18 cellular contexts compared by ENCODE assay signal in genomic region chr17:39236383-39236927, GRCh38. TPM values are rescaled to one million over a fixed set of nuclear protein-coding genes. Genes with fewer than 3 reads are reported as not detected.
DNase-seq lines count a peak whose midpoint lies in the region; ATAC-seq, FAIRE-seq and TF ChIP-seq lines count a peak whose summit lies in the region.
"Had no signal": no experiment of that assay in that cellular context is flagged by ENCODE, and none has a peak within 500 bp of the region (broad histone marks: within the 10 kb centered on the region; RNA-seq: fewer than 3 reads in every experiment).

No MANE protein-coding gene starts in this region.

- TF ChIP-seq EP300 in K562 (IDR thresholded peaks at IDR 0.05; ENCODE audit: low read length) (no peak), suprapubic skin (IDR thresholded peaks at IDR 0.05) (no peak)

- H3K27me3 ChIP-seq in MM.1S (replicated peaks; ENCODE audit: insufficient read depth, low read length) (peaks cover 5% of the 10 kb centered on the region; the same call in 1 of the 2 replicates), K562 (ENCODE audit: control insufficient read depth in 2 of 2, insufficient read depth in 2 of 2, low read length in 2 of 2) (peaks cover 0 to 6% of the 10 kb centered on the region in 2 experiments; a peak in 2 of 5 replicates), suprapubic skin (peaks cover 18% of the 10 kb centered on the region)
- H3K27me3 ChIP-seq: MG63 had no signal

- H3K9me2 ChIP-seq in MM.1S (replicated peaks; ENCODE audit: insufficient read depth, low read length), result no peaks in the 10 kb centered on the region

- WGBS in K562 (ENCODE audit: insufficient coverage, low coverage, missing lambda C conversion rate), result 17% methylated on average over 5 of the region's 5 CpGs
- WGBS in suprapubic skin, result 30% methylated on average over 3 of the region's 5 CpGs
- 41 to 45% methylated on average over 5 of the region's 5 CpGs for WGBS in lower leg skin, 2 donors

- POLR2A ChIA-PET in activated CD8-positive, alpha-beta T cell treated with anti-CD3 and anti-CD28 coated beads for 36 hours (lab: Charles Lee), result interaction anchor here (0.7 to 5.7 kb wide), 5 partner anchors 8 to 83 kb away, joined by 3 to 39 read pairs (median 10); partner anchors contain the start of gene RPL19
- POLR2A ChIA-PET in activated CD8-positive, alpha-beta T cell treated with anti-CD3 and anti-CD28 coated beads, Interleukin-2, amount 10 ng/mL, durations not matched to agents 7 days and 5 days (lab: Charles Lee), result interaction anchor here (0.6 to 1.6 kb wide), 4 partner anchors 8 to 366 kb away, joined by 3 to 6 read pairs (median 4); no protein-coding TSS in a partner anchor
- POLR2A ChIA-PET in K562 (lab: Yijun Ruan, JAX), result interaction anchor here (1.1 to 1.9 kb wide), 4 partner anchors 8 to 40 kb away, joined by 3 to 6 read pairs (median 6); no protein-coding TSS in a partner anchor

- no peaks in the 10 kb centered on the region for H3K36me3 Mint-ChIP-seq in activated CD8-positive, alpha-beta T cell treated with anti-CD3 and anti-CD28 coated beads for 36 hours (ENCODE audit: low read depth)
- H3K36me3 Mint-ChIP-seq in activated CD8-positive, alpha-beta T cell treated with anti-CD3 and anti-CD28 coated beads, Interleukin-2, amount 10 ng/mL, durations not matched to agents 7 days and 5 days (ENCODE audit: low read depth), result no peaks in the 10 kb centered on the region
- H3K36me3 Mint-ChIP-seq: activated naive CD4-positive, alpha-beta T cell treated with anti-CD3 and anti-CD28 coated beads, Interleukin-2, amount 50 U/mL, for 72 hours had no signal

- DNase-seq in activated CD8-positive, alpha-beta T cell treated with anti-CD3 and anti-CD28 coated beads for 36 hours, result no peak
- no peak for DNase-seq in activated CD8-positive, alpha-beta T cell treated with anti-CD3 and anti-CD28 coated beads, Interleukin-2, amount 10 ng/mL, durations not matched to agents 7 days and 5 days
- no peak for DNase-seq in MM.1S
- DNase-seq in K562 (ENCODE audit: extremely low read depth in 1 of 4, low spot score in 3 of 4), result peak in 1 of 4 experiments; percentile 7
- DNase-seq in suprapubic skin (ENCODE audit: low spot score in 2 of 2), result no peak
- DNase-seq in NCI-H1092 (lab: John Stamatoyannopoulos, UW), result no peak
- DNase-seq in DMS79 (lab: John Stamatoyannopoulos, UW), result no peak
- no peak for DNase-seq in lower leg skin (ENCODE audit: low spot score in 2 of 2)
- DNase-seq: activated CD8-positive, alpha-beta memory T cell treated with anti-CD3 and anti-CD28 coated beads for 24 hours; left lung; MG63; T-helper 9 cell had no signal

- no peak overlapping the region for H3K4me3 Mint-ChIP-seq in activated CD8-positive, alpha-beta T cell treated with anti-CD3 and anti-CD28 coated beads for 36 hours
- no peak overlapping the region for H3K4me3 Mint-ChIP-seq in activated CD8-positive, alpha-beta T cell treated with anti-CD3 and anti-CD28 coated beads, Interleukin-2, amount 10 ng/mL, durations not matched to agents 7 days and 5 days

- H3K27ac ChIP-seq in MM.1S (ENCODE audit: low read length) (no peak overlapping the region), K562 (ENCODE audit: extremely low read depth, low read depth, low read length) (no peak overlapping the region), suprapubic skin (peak overlapping the region; percentile 7)
- H3K27ac ChIP-seq: left lung had no signal

- BruUV-seq in K562 (replicated peaks; lab: Mats Ljungman, UMichigan), result no TSS peak

- H3K27ac Mint-ChIP-seq in activated CD8-positive, alpha-beta T cell treated with anti-CD3 and anti-CD28 coated beads for 36 hours, result peak overlapping the region; percentile 59
- H3K27ac Mint-ChIP-seq in activated CD8-positive, alpha-beta T cell treated with anti-CD3 and anti-CD28 coated beads, Interleukin-2, amount 10 ng/mL, durations not matched to agents 7 days and 5 days, result no peak overlapping the region
- H3K27ac Mint-ChIP-seq: activated naive CD4-positive, alpha-beta T cell treated with anti-CD3 and anti-CD28 coated beads, Interleukin-2, amount 50 U/mL, for 72 hours had no signal

- H3K9me3 Mint-ChIP-seq in activated CD8-positive, alpha-beta T cell treated with anti-CD3 and anti-CD28 coated beads for 36 hours, result no peaks in the 10 kb centered on the region
- no peaks in the 10 kb centered on the region for H3K9me3 Mint-ChIP-seq in activated CD8-positive, alpha-beta T cell treated with anti-CD3 and anti-CD28 coated beads, Interleukin-2, amount 10 ng/mL, durations not matched to agents 7 days and 5 days (ENCODE audit: insufficient read depth)
- H3K9me3 Mint-ChIP-seq: activated naive CD4-positive, alpha-beta T cell treated with anti-CD3 and anti-CD28 coated beads, Interleukin-2, amount 50 U/mL, for 72 hours had no signal

- no peaks in the 10 kb centered on the region for H3K9me3 ChIP-seq in MM.1S (replicated peaks; ENCODE audit: insufficient read depth, low read length)
- no peaks in the 10 kb centered on the region for H3K9me3 ChIP-seq in K562 (replicated peaks; ENCODE audit: control insufficient read depth, insufficient read depth, low read depth, low read length)
- no peaks in the 10 kb centered on the region for H3K9me3 ChIP-seq in suprapubic skin
- H3K9me3 ChIP-seq: left lung, MG63 had no signal

- ATAC-seq in activated CD8-positive, alpha-beta T cell treated with anti-CD3 and anti-CD28 coated beads for 36 hours, result no peak
- ATAC-seq in activated CD8-positive, alpha-beta T cell treated with anti-CD3 and anti-CD28 coated beads, Interleukin-2, amount 10 ng/mL, durations not matched to agents 7 days and 5 days, result no peak
- no peak for ATAC-seq in K562

- intact Hi-C loops in activated CD8-positive, alpha-beta T cell treated with anti-CD3 and anti-CD28 coated beads for 36 hours (cut with micrococcal nuclease), result no loop called here
- intact Hi-C loops in K562 (cut with micrococcal nuclease), result no loop called here
- intact Hi-C loops in lower leg skin (cut with DNase I; ENCODE audit: low total_unique reads), result no loop called here

- no peak overlapping the region for H3K4me3 ChIP-seq in MM.1S (ENCODE audit: low read length)
- no peak overlapping the region for H3K4me3 ChIP-seq in K562
- H3K4me3 ChIP-seq in suprapubic skin, result no peak overlapping the region
- H3K4me3 ChIP-seq in lower leg skin (ENCODE audit: low read depth, poor library complexity, severe bottlenecking), result no peak overlapping the region
- H3K4me3 ChIP-seq: left lung, MG63 had no signal

- H3K4me2 ChIP-seq in MM.1S (ENCODE audit: low read depth, low read length), result no peak overlapping the region
- H3K4me2 ChIP-seq in K562 (ENCODE audit: insufficient read depth, low read length), result no peak overlapping the region

- TF ChIP-seq RAD21 in K562 (CRISPR knock-in tag; conservative IDR thresholded peaks at IDR 0.05 in 1 of 2, IDR thresholded peaks at IDR 0.05 in 1 of 2), result no peak

- no peaks in the 10 kb centered on the region for H3K79me2 ChIP-seq in MM.1S (ENCODE audit: low read length)
- H3K79me2 ChIP-seq in K562 (ENCODE audit: control insufficient read depth, insufficient read depth, low read length), result no peaks in the 10 kb centered on the region

- CTCF ChIA-PET in activated CD8-positive, alpha-beta T cell treated with anti-CD3 and anti-CD28 coated beads for 36 hours (lab: Charles Lee), result interaction anchor here (0.6 to 10.9 kb wide), 26 partner anchors 10 to 258 kb away, joined by 3 to 516 read pairs (median 4); partner anchors contain the start of genes MED1 and RPL19
- CTCF ChIA-PET in activated CD8-positive, alpha-beta T cell treated with anti-CD3 and anti-CD28 coated beads, Interleukin-2, amount 10 ng/mL, durations not matched to agents 7 days and 5 days (lab: Charles Lee), result interaction anchor here (0.6 to 8.4 kb wide), 25 partner anchors 9 to 1981 kb away, joined by 3 to 187 read pairs (median 7); partner anchors contain the start of genes CDK12, RPL19 and STAC2
- CTCF ChIA-PET in K562 (lab: Yijun Ruan, JAX; ENCODE audit: low intra/inter-chr PET ratio), result interaction anchor here (0.6 to 4.7 kb wide), 3 partner anchors 8 to 29 kb away, joined by 3 to 23 read pairs (median 16); no protein-coding TSS in a partner anchor

- H3F3A ChIP-seq in MM.1S (ENCODE audit: insufficient read depth, low read length), result no peaks in the 10 kb centered on the region

- in situ Hi-C loops in K562 (cut with MboI), result no loop called here

- H3K4me1 Mint-ChIP-seq in activated CD8-positive, alpha-beta T cell treated with anti-CD3 and anti-CD28 coated beads for 36 hours (ENCODE audit: low read depth), result peaks cover 35% of the 10 kb centered on the region
- peaks cover 32% of the 10 kb centered on the region for H3K4me1 Mint-ChIP-seq in activated CD8-positive, alpha-beta T cell treated with anti-CD3 and anti-CD28 coated beads, Interleukin-2, amount 10 ng/mL, durations not matched to agents 7 days and 5 days (ENCODE audit: low read depth)

- no peak for TF ChIP-seq CTCF in activated CD8-positive, alpha-beta T cell treated with anti-CD3 and anti-CD28 coated beads for 36 hours (IDR thresholded peaks at IDR 0.05)
- TF ChIP-seq CTCF in MM.1S (IDR thresholded peaks at IDR 0.05; ENCODE audit: low read length), result no peak
- no peak for TF ChIP-seq CTCF in K562 (IDR thresholded peaks at IDR 0.05 in 2 of 3, conservative IDR thresholded peaks at IDR 0.05 in 1 of 3; ENCODE audit: insufficient read depth in 2 of 3, low read depth in 1 of 3, low read length in 3 of 3)
- no peak for TF ChIP-seq CTCF in suprapubic skin (IDR thresholded peaks at IDR 0.05)
- TF ChIP-seq CTCF in lower leg skin (IDR thresholded peaks at IDR 0.05), result no peak

- H3K4me1 ChIP-seq in MM.1S (ENCODE audit: low read length) (0 out of 2 replicates have a peak, but pooled peaks cover 6% of the 10 kb centered on the region), K562 (replicated peaks in 1 of 2; ENCODE audit: control insufficient read depth in 2 of 2, insufficient read depth in 2 of 2, low read length in 2 of 2) (peaks cover 0 to 18% of the 10 kb centered on the region in 2 experiments; a peak in 4 of 5 replicates), suprapubic skin (peaks cover 17% of the 10 kb centered on the region)

- TF ChIP-seq POLR2A in K562 (conservative IDR thresholded peaks at IDR 0.05), result no peak
- TF ChIP-seq POLR2A in suprapubic skin (IDR thresholded peaks at IDR 0.05), result no peak
- no peak for TF ChIP-seq POLR2A in lower leg skin (IDR thresholded peaks at IDR 0.05)

- H3K9me1 ChIP-seq in K562 (ENCODE audit: control insufficient read depth, insufficient read depth, low read length), result no peaks in the 10 kb centered on the region

- no peak for FAIRE-seq in K562 (lab: Jason Lieb, UNC)
- FAIRE-seq: astrocyte, GM19239 had no signal

- H2AFZ ChIP-seq in MM.1S (ENCODE audit: low read length) (0 out of 2 replicates have a peak overlapping the region, but pooled peaks have one; percentile 14), K562 (ENCODE audit: low read depth, low read length) (0 out of 2 replicates have a peak overlapping the region, but pooled peaks have one; percentile 9)

- H3K9ac ChIP-seq in MM.1S (ENCODE audit: low read length), result no peak overlapping the region
- no peak overlapping the region for H3K9ac ChIP-seq in K562 (ENCODE audit: insufficient read depth in 1 of 2, low read depth in 2 of 2, low read length in 2 of 2)

- no peaks in the 10 kb centered on the region for H3K36me3 ChIP-seq in MM.1S (replicated peaks; ENCODE audit: insufficient read depth, low read length)
- no peaks in the 10 kb centered on the region for H3K36me3 ChIP-seq in K562 (ENCODE audit: control insufficient read depth, insufficient read depth, low read length)
- H3K36me3 ChIP-seq in suprapubic skin, result no peaks in the 10 kb centered on the region
- H3K36me3 ChIP-seq: left lung, MG63 had no signal

- peaks cover 2% of the 10 kb centered on the region for H3K27me3 Mint-ChIP-seq in activated CD8-positive, alpha-beta T cell treated with anti-CD3 and anti-CD28 coated beads for 36 hours
- peaks cover 3% of the 10 kb centered on the region for H3K27me3 Mint-ChIP-seq in activated CD8-positive, alpha-beta T cell treated with anti-CD3 and anti-CD28 coated beads, Interleukin-2, amount 10 ng/mL, durations not matched to agents 7 days and 5 days (ENCODE audit: low read depth)

- H4K20me1 ChIP-seq in MM.1S (ENCODE audit: insufficient read depth, low read length), result no peaks in the 10 kb centered on the region
- peaks cover 4% of the 10 kb centered on the region; the same call in 1 of the 2 replicates for H4K20me1 ChIP-seq in K562 (replicated peaks; ENCODE audit: control insufficient read depth, insufficient read depth, low read length)

RNA-seq across cellular contexts. Expression of gene STAC2, which starts 10.7 kb away (rescaled TPM):
- total RNA-seq in activated CD8-positive, alpha-beta T cell treated with anti-CD3 and anti-CD28 coated beads for 36 hours, result under 1 TPM; 0.47 to 0.56 TPM
- total RNA-seq in activated CD8-positive, alpha-beta T cell treated with anti-CD3 and anti-CD28 coated beads, Interleukin-2, amount 10 ng/mL, durations not matched to agents 7 days and 5 days, result not detected
- total RNA-seq in K562 (2011; cell fraction: chromatin; rRNA removed; ENCODE audit: low replicate concordance), result not detected in 2 replicates
- not detected in 2 replicates for total RNA-seq in K562 (2011; cell fraction: nucleolus; rRNA removed)
- not detected in 2 replicates for total RNA-seq in K562 (2011; cell fraction: nucleoplasm; rRNA removed)
- not detected in 2 replicates for total RNA-seq in K562 (2014; rRNA removed)
- not detected in 2 replicates for total RNA-seq in K562 (2014; rRNA removed; fragmentation: Illumina TruSeq; extraction: Trizol)
- not detected in 2 replicates for total RNA-seq in K562 (2015; rRNA removed; fragmentation: Illumina TruSeq; extraction: Trizol)
- not detected in 2 replicates for total RNA-seq in K562 (2021)
- polyA plus RNA-seq in K562 (2011; rRNA removed), result not detected in 2 replicates
- polyA plus RNA-seq in K562 (2011; cell fraction: cytosol; rRNA removed), result not detected in 2 replicates
- not detected in 2 replicates for polyA plus RNA-seq in K562 (2011; cell fraction: nucleus; rRNA removed)
- polyA plus RNA-seq in K562 (2012), result not detected in 2 replicates
- not detected in 2 replicates for polyA plus RNA-seq in K562 (2014; fragmentation: Illumina TruSeq; extraction: Trizol)
- polyA plus RNA-seq in K562 (2014; fragmentation: Nextera tagmentation; extraction: Ambion mirVana), result not detected
- not detected in 2 replicates for polyA plus RNA-seq in K562 (2014; rRNA removed)
- polyA minus RNA-seq in K562 (2011; rRNA and poly(A)+ RNA removed), result not detected in 2 replicates
- polyA minus RNA-seq in K562 (2011; cell fraction: cytosol; rRNA and poly(A)+ RNA removed), result not detected in 2 replicates
- not detected in 2 replicates for polyA minus RNA-seq in K562 (2011; cell fraction: nucleus; rRNA and poly(A)+ RNA removed)
- 10 to 100 TPM; 10.9 to 26.4 (median 16.5) TPM for total RNA-seq in suprapubic skin
- total RNA-seq in lower leg skin, result 10 to 100 TPM in 2 of 4 donors, 1 to 10 TPM in 2; 2.3 to 35.6 (median 10.8) TPM
- total RNA-seq: activated naive CD4-positive, alpha-beta T cell treated with anti-CD3 and anti-CD28 coated beads, Interleukin-2, amount 50 U/mL, for 72 hours; astrocyte; mononuclear cell; SK-MEL-5 had no signal
- polyA plus RNA-seq: AG04450 had no signal

RNA-seq across cellular contexts. Expression of gene RPL19, which starts 36.4 kb away (rescaled TPM):
- 1,000 to 10,000 TPM; 3,130 to 3,175 TPM for total RNA-seq in activated CD8-positive, alpha-beta T cell treated with anti-CD3 and anti-CD28 coated beads for 36 hours
- 1,000 to 10,000 TPM; 1,896 to 1,946 TPM for total RNA-seq in activated CD8-positive, alpha-beta T cell treated with anti-CD3 and anti-CD28 coated beads, Interleukin-2, amount 10 ng/mL, durations not matched to agents 7 days and 5 days
- total RNA-seq in K562 (2011; cell fraction: chromatin; rRNA removed; ENCODE audit: low replicate concordance), result 162 and 216 TPM in 2 replicates
- total RNA-seq in K562 (2011; cell fraction: nucleolus; rRNA removed), result 446 and 472 TPM in 2 replicates
- 512 and 741 TPM in 2 replicates for total RNA-seq in K562 (2011; cell fraction: nucleoplasm; rRNA removed)
- 3,823 and 4,254 TPM in 2 replicates for total RNA-seq in K562 (2014; rRNA removed)
- 2,411 and 3,109 TPM in 2 replicates for total RNA-seq in K562 (2014; rRNA removed; fragmentation: Illumina TruSeq; extraction: Trizol)
- total RNA-seq in K562 (2015; rRNA removed; fragmentation: Illumina TruSeq; extraction: Trizol), result 3,681 and 3,727 TPM in 2 replicates
- 2,367 and 2,508 TPM in 2 replicates for total RNA-seq in K562 (2021)
- polyA plus RNA-seq in K562 (2011; rRNA removed), result 1,550 and 2,263 TPM in 2 replicates
- 1,909 and 2,489 TPM in 2 replicates for polyA plus RNA-seq in K562 (2011; cell fraction: cytosol; rRNA removed)
- 662 and 945 TPM in 2 replicates for polyA plus RNA-seq in K562 (2011; cell fraction: nucleus; rRNA removed)
- 2,279 and 3,326 TPM in 2 replicates for polyA plus RNA-seq in K562 (2012)
- 4,063 and 4,614 TPM in 2 replicates for polyA plus RNA-seq in K562 (2014; fragmentation: Illumina TruSeq; extraction: Trizol)
- polyA plus RNA-seq in K562 (2014; fragmentation: Nextera tagmentation; extraction: Ambion mirVana), result 1,000 to 10,000 TPM; 3,604 to 4,229 TPM
- 3,808 and 3,851 TPM in 2 replicates for polyA plus RNA-seq in K562 (2014; rRNA removed)
- 920 and 1,322 TPM in 2 replicates for polyA minus RNA-seq in K562 (2011; rRNA and poly(A)+ RNA removed)
- polyA minus RNA-seq in K562 (2011; cell fraction: cytosol; rRNA and poly(A)+ RNA removed), result 617 and 787 TPM in 2 replicates
- polyA minus RNA-seq in K562 (2011; cell fraction: nucleus; rRNA and poly(A)+ RNA removed), result 123 and 152 TPM in 2 replicates
- total RNA-seq in suprapubic skin, result 1,000 to 10,000 TPM; 2,327 to 3,514 (median 3,192) TPM
- 1,000 to 10,000 TPM; 3,050 to 5,448 (median 3,578) TPM for total RNA-seq in lower leg skin

RNA-seq across cellular contexts. Expression of gene CACNB1, which starts 39.0 kb away (rescaled TPM):
- 10 to 100 TPM; 13.1 to 14.2 TPM for total RNA-seq in activated CD8-positive, alpha-beta T cell treated with anti-CD3 and anti-CD28 coated beads for 36 hours
- total RNA-seq in activated CD8-positive, alpha-beta T cell treated with anti-CD3 and anti-CD28 coated beads, Interleukin-2, amount 10 ng/mL, durations not matched to agents 7 days and 5 days, result 10 to 100 TPM; 22.1 to 23.2 TPM
- total RNA-seq in K562 (2011; cell fraction: chromatin; rRNA removed; ENCODE audit: low replicate concordance), result 38.1 and 87.3 TPM in 2 replicates
- total RNA-seq in K562 (2011; cell fraction: nucleolus; rRNA removed), result 39.5 and 41.0 TPM in 2 replicates
- total RNA-seq in K562 (2011; cell fraction: nucleoplasm; rRNA removed), result 40.0 and 54.4 TPM in 2 replicates
- total RNA-seq in K562 (2014; rRNA removed) (2.2 and 3.7 TPM in 2 replicates), K562 (2014; rRNA removed; fragmentation: Illumina TruSeq; extraction: Trizol) (2.6 and 3.6 TPM in 2 replicates), K562 (2015; rRNA removed; fragmentation: Illumina TruSeq; extraction: Trizol) (1.7 and 2.0 TPM in 2 replicates), K562 (2021) (6.7 and 7.4 TPM in 2 replicates), suprapubic skin (10 to 100 TPM in 2 of 4 donors, 1 to 10 TPM in 2; 7.9 to 32.9 (median 17.1) TPM), lower leg skin (10 to 100 TPM in 2 of 4 donors, 1 to 10 TPM in 2; 5.7 to 13.1 (median 11.2) TPM)
- polyA plus RNA-seq in K562 (2011; rRNA removed) (3.0 and 3.2 TPM in 2 replicates), K562 (2014; fragmentation: Illumina TruSeq; extraction: Trizol) (3.0 and 3.6 TPM in 2 replicates), K562 (2014; fragmentation: Nextera tagmentation; extraction: Ambion mirVana) (under 1 TPM; 0.08 to 0.18 TPM), K562 (2014; rRNA removed) (3.7 and 4.6 TPM in 2 replicates)
- polyA plus RNA-seq in K562 (2011; cell fraction: cytosol; rRNA removed), result 1.5 and 3.4 TPM in 2 replicates
- 10.8 and 29.9 TPM in 2 replicates for polyA plus RNA-seq in K562 (2011; cell fraction: nucleus; rRNA removed)
- polyA plus RNA-seq in K562 (2012), result 2.1 and 2.9 TPM in 2 replicates
- polyA minus RNA-seq in K562 (2011; rRNA and poly(A)+ RNA removed), result 8.4 and 16.2 TPM in 2 replicates
- polyA minus RNA-seq in K562 (2011; cell fraction: cytosol; rRNA and poly(A)+ RNA removed), result 2.5 and 5.3 TPM in 2 replicates
- polyA minus RNA-seq in K562 (2011; cell fraction: nucleus; rRNA and poly(A)+ RNA removed), result 8.2 and 16.4 TPM in 2 replicates
